Comparison of ENCODE assay signal across 19 cellular contexts in genomic region chr13:30016398-30016797, GRCh38.
DNase-seq lines count a peak whose midpoint lies in the region; ATAC-seq, FAIRE-seq and TF ChIP-seq lines count a peak whose summit lies in the region.
"Had no signal": no experiment of that assay in that cellular context is flagged by ENCODE, and none has a peak within 500 bp of the region (broad histone marks: within the 10 kb centered on the region; RNA-seq: fewer than 3 reads in every experiment).

No MANE protein-coding gene starts in this region.

- no peaks in the 10 kb centered on the region for H3K4me1 ChIP-seq in left ventricle myocardium inferior
- H3K4me1 ChIP-seq in aorta (ENCODE audit: control insufficient read depth in 1 of 2, insufficient read depth in 2 of 2, low read length in 2 of 2): no peaks in the 10 kb centered on the region

- no peak for FAIRE-seq in HTR-8/SVneo (lab: Jason Lieb, UNC)

- H3K4me3 ChIP-seq in left ventricle myocardium inferior (no peak overlapping the region), aorta (ENCODE audit: low read length in 2 of 2) (no peak overlapping the region)

- no peaks in the 10 kb centered on the region for H3K36me3 Mint-ChIP-seq in mesothelial cell of epicardium

- H3K36me3 ChIP-seq in left ventricle myocardium inferior (no peaks in the 10 kb centered on the region), aorta (ENCODE audit: control insufficient read depth in 1 of 2, insufficient read depth in 2 of 2, low read length in 1 of 2) (no peaks in the 10 kb centered on the region)

- peaks cover 49% of the 10 kb centered on the region for H3K27me3 ChIP-seq in left ventricle myocardium inferior (ENCODE audit: low read depth)
- no peaks in the 10 kb centered on the region for H3K27me3 ChIP-seq in aorta (ENCODE audit: control insufficient read depth in 1 of 2, insufficient read depth in 2 of 2, low read length in 1 of 2)

- peak; percentile 65 for ATAC-seq in Right ventricle myocardium inferior
- peak; percentile 66 for ATAC-seq in left ventricle myocardium superior
- ATAC-seq in aorta (ENCODE audit: low FRiP score): peak; percentile 58

- H3K27me3 Mint-ChIP-seq in mesothelial cell of epicardium (ENCODE audit: low read depth): no peaks in the 10 kb centered on the region

- no peak overlapping the region for H3K27ac Mint-ChIP-seq in mesothelial cell of epicardium
- H3K27ac Mint-ChIP-seq: B cell had no signal

- intact Hi-C loops in Right ventricle myocardium inferior (cut with DNase I) (no loop called here), left ventricle myocardium inferior (cut with micrococcal nuclease) (no loop called here), left ventricle myocardium superior (cut with micrococcal nuclease) (no loop called here), aorta (cut with DNase I) (no loop called here)

- 34 to 41% methylated on average over 5 of the region's 5 CpGs for WGBS in aorta, 2 donors

- DNase-seq in Right ventricle myocardium inferior (ENCODE audit: missing footprints) (no peak), left ventricle myocardium inferior (no peak), left ventricle myocardium superior (no peak), pons (ENCODE audit: low spot score) (peak; percentile 38), aorta (no peak), mesothelial cell of epicardium (ENCODE audit: low spot score in 2 of 2, unreplicated experiment in 2 of 2) (no peak), GM20000 (ENCODE audit: low spot score) (no peak), HTR-8/SVneo (ENCODE audit: insufficient read length, low spot score) (no peak)
- DNase-seq: 8988T, GDM1, KG1, MV-4-11, NCI-H187, NCI-H2107, NCI-H2227 treated with DMSO at 0.1 percent for 48 hours, NCI-H524, NCI-H82, SIG-M5 had no signal

- H3K27ac ChIP-seq in left ventricle myocardium inferior (replicated peaks): no peak overlapping the region
- no peak overlapping the region for H3K27ac ChIP-seq in aorta (ENCODE audit: low read depth in 1 of 2, low read length in 2 of 2)

- TF ChIP-seq CTCF in left ventricle myocardium inferior (IDR thresholded peaks at IDR 0.05; ENCODE audit: borderline replicate concordance): no peak
- no peak for TF ChIP-seq CTCF in mesothelial cell of epicardium (IDR thresholded peaks at IDR 0.05; ENCODE audit: unreplicated experiment)
- no peak for TF ChIP-seq CTCF in GM20000 (IDR thresholded peaks at IDR 0.05; ENCODE audit: extremely low read depth, missing control alignments)

- no peak overlapping the region for H3K4me3 Mint-ChIP-seq in mesothelial cell of epicardium
- H3K4me3 Mint-ChIP-seq: B cell had no signal

- peaks cover 25% of the 10 kb centered on the region for H3K4me1 Mint-ChIP-seq in mesothelial cell of epicardium
- H3K4me1 Mint-ChIP-seq: B cell had no signal

- H3K9me3 Mint-ChIP-seq in mesothelial cell of epicardium: no peaks in the 10 kb centered on the region

- H3K9me3 ChIP-seq in left ventricle myocardium inferior (replicated peaks) (no peaks in the 10 kb centered on the region), aorta (ENCODE audit: control insufficient read depth, low read length) (no peaks in the 10 kb centered on the region)
